Comparison of ENCODE assay signal across 1 cellular context in genomic region chr20:44176833-44177533, GRCh38.
TF ChIP-seq lines count a peak whose summit lies in the region.

No MANE protein-coding gene starts in this region.

TF ChIP-seq in H1, 55 proteins besides CTCF, POLR2A, EP300 and RAD21:
- TF ChIP-seq GABPA (IDR thresholded peaks at IDR 0.05; ENCODE audit: borderline replicate concordance, insufficient read depth, low read length), result no peak
- TF ChIP-seq CHD1 (IDR thresholded peaks at IDR 0.05; ENCODE audit: low read depth, low read length), result no peak
- no peak for TF ChIP-seq SRF (IDR thresholded peaks at IDR 0.05; ENCODE audit: low read depth, low read length)
- TF ChIP-seq SIN3A (conservative IDR thresholded peaks at IDR 0.05 in 1 of 2, IDR thresholded peaks at IDR 0.05 in 1 of 2; ENCODE audit: low read depth in 1 of 2, low read length in 2 of 2), result no peak
- no peak for TF ChIP-seq TAF1 (IDR thresholded peaks at IDR 0.05; ENCODE audit: low read depth, low read length)
- TF ChIP-seq RFX5 (IDR thresholded peaks at IDR 0.05; ENCODE audit: borderline replicate concordance, low read depth, low read length), result no peak
- TF ChIP-seq ZNF274 (IDR thresholded peaks at IDR 0.05; ENCODE audit: borderline replicate concordance, extremely low read depth, low read length), result no peak
- no peak for TF ChIP-seq POLR2AphosphoS5 (IDR thresholded peaks at IDR 0.05; ENCODE audit: low read depth, low read length)
- TF ChIP-seq CTBP2 (IDR thresholded peaks at IDR 0.05; ENCODE audit: borderline replicate concordance, insufficient read depth, insufficient read length, low read length), result no peak
- TF ChIP-seq SIX5 (IDR thresholded peaks at IDR 0.05; ENCODE audit: low read depth, low read length), result no peak
- TF ChIP-seq FOSL1 (IDR thresholded peaks at IDR 0.05; ENCODE audit: insufficient read depth, low read depth, low read length), result no peak
TF ChIP-seq in H1: peak in this region for 0.
